In genomic region chr14:68449565-68450295, GRCh38 we compare ENCODE assay signal across 16 cellular contexts.
A peak's percentile ranks its signal among the peaks of the same experiment; 100 is the strongest.
DNase-seq lines count a peak whose midpoint lies in the region; ATAC-seq, FAIRE-seq and TF ChIP-seq lines count a peak whose summit lies in the region.
"Had no signal": no experiment of that assay in that cellular context is flagged by ENCODE, and none has a peak within 500 bp of the region (broad histone marks: within the 10 kb centered on the region; RNA-seq: fewer than 3 reads in every experiment).

No MANE protein-coding gene starts in this region.

- POLR2A ChIA-PET in PC-3 (lab: Charles Lee; ENCODE audit: unreplicated experiment), result no interaction called here

- H3K9me3 Mint-ChIP-seq in stimulated activated effector memory CD8-positive, alpha-beta T cell treated with anti-CD3 and anti-CD28 coated beads, Interleukin-12 subunit alpha, Interleukin-12 subunit beta, amount 100 ng/mL, for 72 hours, result peaks cover 4% of the 10 kb centered on the region
- H3K9me3 Mint-ChIP-seq in activated T-helper 17 cell treated with anti-CD3 and anti-CD28 coated beads, Interleukin-2, amount 50 U/mL, for 72 hours, result peaks cover 3% of the 10 kb centered on the region

- H3K9me3 ChIP-seq in SJCRH30 (replicated peaks) (peaks cover 4% of the 10 kb centered on the region; the same call in 1 of the 2 replicates), PC-3 (ENCODE audit: low read length) (no peaks in the 10 kb centered on the region), upper lobe of right lung (no peaks in the 10 kb centered on the region)

- ATAC-seq in stimulated activated effector memory CD8-positive, alpha-beta T cell treated with anti-CD3 and anti-CD28 coated beads, Interleukin-12 subunit alpha, Interleukin-12 subunit beta, amount 100 ng/mL, for 72 hours, result no peak
- ATAC-seq in PC-3, result no peak
- ATAC-seq in upper lobe of right lung, result no peak
- ATAC-seq in activated T-helper 17 cell treated with anti-CD3 and anti-CD28 coated beads, Interleukin-2, amount 50 U/mL, for 72 hours (replicated peaks), result no peak
- ATAC-seq: esophagus mucosa had no signal

- H3K4me1 ChIP-seq in SJCRH30, result peaks cover 34% of the 10 kb centered on the region
- H3K4me1 ChIP-seq in PC-3 (ENCODE audit: insufficient read depth, low read length), result peaks cover 24% of the 10 kb centered on the region
- peaks cover 3% of the 10 kb centered on the region for H3K4me1 ChIP-seq in upper lobe of right lung

- no peaks in the 10 kb centered on the region for H3K79me2 ChIP-seq in PC-3 (ENCODE audit: low read length)

- no peak for DNase-seq in GM19239 (ENCODE audit: insufficient read length, low spot score)
- DNase-seq in SJCRH30, result peak; percentile 36 to 62
- DNase-seq in iPS-NIHi11 (ENCODE audit: low spot score), result peak; percentile 63
- DNase-seq in stimulated activated effector memory CD8-positive, alpha-beta T cell treated with anti-CD3 and anti-CD28 coated beads, Interleukin-12 subunit alpha, Interleukin-12 subunit beta, amount 100 ng/mL, for 72 hours (ENCODE audit: low spot score in 2 of 2), result peak in 1 of 2 donors; percentile 32
- DNase-seq in PC-3, result no peak
- DNase-seq in upper lobe of right lung, result no peak
- DNase-seq in NCI-H2196 treated with DMSO at 0.1 percent for 48 hours (lab: John Stamatoyannopoulos, UW; ENCODE audit: unreplicated experiment), result no peak
- DNase-seq: activated CD4-positive, alpha-beta memory T cell treated with anti-CD3 and anti-CD28 coated beads for 36 hours; activated naive CD4-positive, alpha-beta T cell; caudate nucleus; immature natural killer cell; NCI-H1417; NK-92 treated with Interleukin-12 subunit alpha and Interleukin-12 subunit beta, amount 100 ng/mL, for 24 hours had no signal

- H3F3A ChIP-seq in PC-3 (ENCODE audit: low read length, unreplicated experiment), result no peaks in the 10 kb centered on the region

- BruUV-seq in PC-3 (replicated peaks; lab: Mats Ljungman, UMichigan), result no TSS peak

- TF ChIP-seq CTCF in PC-3 (conservative IDR thresholded peaks at IDR 0.05; ENCODE audit: low read depth, low read length), result no peak
- no peak for TF ChIP-seq CTCF in upper lobe of right lung (IDR thresholded peaks at IDR 0.05)

- no peaks in the 10 kb centered on the region for H3K4me1 Mint-ChIP-seq in stimulated activated effector memory CD8-positive, alpha-beta T cell treated with anti-CD3 and anti-CD28 coated beads, Interleukin-12 subunit alpha, Interleukin-12 subunit beta, amount 100 ng/mL, for 72 hours
- no peaks in the 10 kb centered on the region for H3K4me1 Mint-ChIP-seq in activated T-helper 17 cell treated with anti-CD3 and anti-CD28 coated beads, Interleukin-2, amount 50 U/mL, for 72 hours
- H3K4me1 Mint-ChIP-seq: immature natural killer cell had no signal

- no peaks in the 10 kb centered on the region for H3K36me3 Mint-ChIP-seq in stimulated activated effector memory CD8-positive, alpha-beta T cell treated with anti-CD3 and anti-CD28 coated beads, Interleukin-12 subunit alpha, Interleukin-12 subunit beta, amount 100 ng/mL, for 72 hours
- H3K36me3 Mint-ChIP-seq in activated T-helper 17 cell treated with anti-CD3 and anti-CD28 coated beads, Interleukin-2, amount 50 U/mL, for 72 hours (ENCODE audit: low read depth), result no peaks in the 10 kb centered on the region

- H3K9me2 ChIP-seq in PC-3 (replicated peaks; ENCODE audit: low read length), result no peaks in the 10 kb centered on the region

- CTCF ChIA-PET in PC-3 (lab: Charles Lee), result interaction anchor here (1.0 kb wide), 1 partner anchor 367 kb away, joined by 3 read pairs; no protein-coding TSS in a partner anchor

- no peak overlapping the region for H3K9ac ChIP-seq in PC-3 (ENCODE audit: low read length)

- no peaks in the 10 kb centered on the region for H3K27me3 Mint-ChIP-seq in activated T-helper 17 cell treated with anti-CD3 and anti-CD28 coated beads, Interleukin-2, amount 50 U/mL, for 72 hours
- H3K27me3 Mint-ChIP-seq: activated CD4-positive, alpha-beta memory T cell treated with anti-CD3 and anti-CD28 coated beads for 36 hours had no signal

- no peak overlapping the region for H2AFZ ChIP-seq in PC-3 (ENCODE audit: low read length)

- peak overlapping the region; percentile 13 for H3K27ac Mint-ChIP-seq in stimulated activated effector memory CD8-positive, alpha-beta T cell treated with anti-CD3 and anti-CD28 coated beads, Interleukin-12 subunit alpha, Interleukin-12 subunit beta, amount 100 ng/mL, for 72 hours
- H3K27ac Mint-ChIP-seq in activated T-helper 17 cell treated with anti-CD3 and anti-CD28 coated beads, Interleukin-2, amount 50 U/mL, for 72 hours, result no peak overlapping the region
- H3K27ac Mint-ChIP-seq: activated CD4-positive, alpha-beta memory T cell treated with anti-CD3 and anti-CD28 coated beads for 36 hours; immature natural killer cell had no signal

- no peak overlapping the region for H3K4me3 ChIP-seq in SJCRH30
- no peak overlapping the region for H3K4me3 ChIP-seq in PC-3 (ENCODE audit: low read length)
- H3K4me3 ChIP-seq in upper lobe of right lung, result no peak overlapping the region

- H3K4me3 Mint-ChIP-seq in stimulated activated effector memory CD8-positive, alpha-beta T cell treated with anti-CD3 and anti-CD28 coated beads, Interleukin-12 subunit alpha, Interleukin-12 subunit beta, amount 100 ng/mL, for 72 hours, result no peak overlapping the region
- no peak overlapping the region for H3K4me3 Mint-ChIP-seq in activated T-helper 17 cell treated with anti-CD3 and anti-CD28 coated beads, Interleukin-2, amount 50 U/mL, for 72 hours
- H3K4me3 Mint-ChIP-seq: activated CD4-positive, alpha-beta memory T cell treated with anti-CD3 and anti-CD28 coated beads for 36 hours; immature natural killer cell had no signal

- H3K27ac ChIP-seq in SJCRH30 (peak overlapping the region; percentile 39), PC-3 (ENCODE audit: low read length) (no peak overlapping the region), upper lobe of right lung (no peak overlapping the region)
- H3K27ac ChIP-seq: C4-2B had no signal

- intact Hi-C loops in PC-3 (cut with micrococcal nuclease) (loop anchor here (2.0 to 5.0 kb wide), 2 partner anchors 37 to 507 kb away; no protein-coding TSS in a partner anchor), upper lobe of right lung (cut with DNase I) (no loop called here)

- no peaks in the 10 kb centered on the region for H4K20me1 ChIP-seq in PC-3 (ENCODE audit: low read length)

- peak; percentile 81 for FAIRE-seq in GM19239 (lab: Jason Lieb, UNC)

- no peaks in the 10 kb centered on the region for H3K27me3 ChIP-seq in SJCRH30
- no peaks in the 10 kb centered on the region for H3K27me3 ChIP-seq in PC-3 (ENCODE audit: low read length)
- no peaks in the 10 kb centered on the region for H3K27me3 ChIP-seq in upper lobe of right lung

- no peaks in the 10 kb centered on the region for H3K36me3 ChIP-seq in SJCRH30
- H3K36me3 ChIP-seq in PC-3 (ENCODE audit: low read depth, low read length), result no peaks in the 10 kb centered on the region
- H3K36me3 ChIP-seq in upper lobe of right lung, result no peaks in the 10 kb centered on the region

- H3K4me2 ChIP-seq in PC-3 (ENCODE audit: low read length), result no peak overlapping the region

Comparison
In these comparisons a context has a peak if more than half of its experiments do, and no peak if none do; other contexts are left out.
1. DNase-seq: peak in SJCRH30 (2 of 2) and iPS-NIHi11 (single experiment); none in GM19239 (single experiment), PC-3 (single experiment), upper lobe of right lung (single experiment) and NCI-H2196 treated with DMSO at 0.1 percent for 48 hours (single experiment).